In the genomic region with DNA sequence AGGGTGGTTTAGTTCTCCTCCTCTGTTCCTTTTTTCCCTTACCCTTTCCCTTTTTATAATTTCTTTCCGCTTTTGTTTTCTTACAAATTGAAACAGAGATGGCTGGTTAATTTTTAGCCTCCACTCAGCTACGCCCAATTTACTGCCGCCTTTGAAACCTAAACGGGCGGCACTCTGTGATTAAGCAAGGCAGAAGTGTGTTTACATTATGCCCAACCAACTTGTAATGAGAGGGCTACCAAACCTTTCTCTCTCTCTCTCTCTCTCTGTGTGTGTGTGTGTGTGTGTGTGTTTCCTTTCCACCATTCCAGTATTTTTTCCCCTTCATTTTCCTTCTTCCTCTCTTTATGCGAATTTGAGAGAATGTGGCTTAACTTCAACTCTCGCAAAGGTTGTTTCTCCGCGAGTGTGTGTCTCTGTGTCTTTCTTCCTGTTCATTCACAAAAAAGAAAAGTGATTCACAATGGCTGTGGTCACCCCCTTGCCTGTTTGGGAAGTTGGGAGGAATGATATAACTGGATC, we compare ENCODE assay signal across 1 cellular context.
TF ChIP-seq lines count a peak whose summit lies in the region.

No MANE protein-coding gene starts in this region.

TF ChIP-seq in HEK293, 187 proteins besides CTCF, POLR2A, EP300 and RAD21 (continued from another document and continues in another):
- TF ChIP-seq YY2 (tag by site-specific recombination; IDR thresholded peaks at IDR 0.05) (peak; percentile 81), ZNF155 (tag by site-specific recombination; IDR thresholded peaks at IDR 0.05) (no peak), ZNF114 (tag by site-specific recombination; IDR thresholded peaks at IDR 0.05) (no peak), ZNF785 (tag by site-specific recombination; IDR thresholded peaks at IDR 0.05) (peak; percentile 95), REPIN1 (tag by site-specific recombination; IDR thresholded peaks at IDR 0.05; ENCODE audit: low read depth) (0 out of 2 replicates have a peak, but pooled peaks have one; percentile 55), ZNF148 (tag by site-specific recombination; IDR thresholded peaks at IDR 0.05; ENCODE audit: borderline replicate concordance) (no peak), BCL11B (tag by site-specific recombination; IDR thresholded peaks at IDR 0.05; ENCODE audit: low read depth) (no peak), AEBP2 (tag by site-specific recombination; IDR thresholded peaks at IDR 0.05; ENCODE audit: borderline replicate concordance) (no peak), ZBTB8A (tag by site-specific recombination; IDR thresholded peaks at IDR 0.05) (peak; percentile 99), ZNF138 (tag by site-specific recombination; IDR thresholded peaks at IDR 0.05; ENCODE audit: borderline replicate concordance) (no peak), ZNF133 (tag by site-specific recombination; IDR thresholded peaks at IDR 0.05) (no peak; the same call in 1 of the 2 replicates), ZNF830 (tag by site-specific recombination; IDR thresholded peaks at IDR 0.05; ENCODE audit: low read depth) (no peak), INSM2 (tag by site-specific recombination; IDR thresholded peaks at IDR 0.05) (peak; percentile 82), ZEB2 (tag by site-specific recombination; IDR thresholded peaks at IDR 0.05) (peak; percentile 88), HIC1 (tag by site-specific recombination; IDR thresholded peaks at IDR 0.05) (no peak), SALL2 (tag by site-specific recombination; IDR thresholded peaks at IDR 0.05; ENCODE audit: borderline replicate concordance) (no peak), ZNF280D (tag by site-specific recombination; IDR thresholded peaks at IDR 0.05) (no peak), ZNF26 (tag by site-specific recombination; IDR thresholded peaks at IDR 0.05) (no peak)
- TF ChIP-seq, protein P1, sequence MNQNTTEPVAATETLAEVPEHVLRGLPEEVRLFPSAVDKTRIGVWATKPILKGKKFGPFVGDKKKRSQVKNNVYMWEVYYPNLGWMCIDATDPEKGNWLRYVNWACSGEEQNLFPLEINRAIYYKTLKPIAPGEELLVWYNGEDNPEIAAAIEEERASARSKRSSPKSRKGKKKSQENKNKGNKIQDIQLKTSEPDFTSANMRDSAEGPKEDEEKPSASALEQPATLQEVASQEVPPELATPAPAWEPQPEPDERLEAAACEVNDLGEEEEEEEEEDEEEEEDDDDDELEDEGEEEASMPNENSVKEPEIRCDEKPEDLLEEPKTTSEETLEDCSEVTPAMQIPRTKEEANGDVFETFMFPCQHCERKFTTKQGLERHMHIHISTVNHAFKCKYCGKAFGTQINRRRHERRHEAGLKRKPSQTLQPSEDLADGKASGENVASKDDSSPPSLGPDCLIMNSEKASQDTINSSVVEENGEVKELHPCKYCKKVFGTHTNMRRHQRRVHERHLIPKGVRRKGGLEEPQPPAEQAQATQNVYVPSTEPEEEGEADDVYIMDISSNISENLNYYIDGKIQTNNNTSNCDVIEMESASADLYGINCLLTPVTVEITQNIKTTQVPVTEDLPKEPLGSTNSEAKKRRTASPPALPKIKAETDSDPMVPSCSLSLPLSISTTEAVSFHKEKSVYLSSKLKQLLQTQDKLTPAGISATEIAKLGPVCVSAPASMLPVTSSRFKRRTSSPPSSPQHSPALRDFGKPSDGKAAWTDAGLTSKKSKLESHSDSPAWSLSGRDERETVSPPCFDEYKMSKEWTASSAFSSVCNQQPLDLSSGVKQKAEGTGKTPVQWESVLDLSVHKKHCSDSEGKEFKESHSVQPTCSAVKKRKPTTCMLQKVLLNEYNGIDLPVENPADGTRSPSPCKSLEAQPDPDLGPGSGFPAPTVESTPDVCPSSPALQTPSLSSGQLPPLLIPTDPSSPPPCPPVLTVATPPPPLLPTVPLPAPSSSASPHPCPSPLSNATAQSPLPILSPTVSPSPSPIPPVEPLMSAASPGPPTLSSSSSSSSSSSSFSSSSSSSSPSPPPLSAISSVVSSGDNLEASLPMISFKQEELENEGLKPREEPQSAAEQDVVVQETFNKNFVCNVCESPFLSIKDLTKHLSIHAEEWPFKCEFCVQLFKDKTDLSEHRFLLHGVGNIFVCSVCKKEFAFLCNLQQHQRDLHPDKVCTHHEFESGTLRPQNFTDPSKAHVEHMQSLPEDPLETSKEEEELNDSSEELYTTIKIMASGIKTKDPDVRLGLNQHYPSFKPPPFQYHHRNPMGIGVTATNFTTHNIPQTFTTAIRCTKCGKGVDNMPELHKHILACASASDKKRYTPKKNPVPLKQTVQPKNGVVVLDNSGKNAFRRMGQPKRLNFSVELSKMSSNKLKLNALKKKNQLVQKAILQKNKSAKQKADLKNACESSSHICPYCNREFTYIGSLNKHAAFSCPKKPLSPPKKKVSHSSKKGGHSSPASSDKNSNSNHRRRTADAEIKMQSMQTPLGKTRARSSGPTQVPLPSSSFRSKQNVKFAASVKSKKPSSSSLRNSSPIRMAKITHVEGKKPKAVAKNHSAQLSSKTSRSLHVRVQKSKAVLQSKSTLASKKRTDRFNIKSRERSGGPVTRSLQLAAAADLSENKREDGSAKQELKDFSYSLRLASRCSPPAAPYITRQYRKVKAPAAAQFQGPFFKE (tag by site-specific recombination; IDR thresholded peaks at IDR 0.05; ENCODE audit: borderline replicate concordance), result no peak
- TF ChIP-seq, protein P2, sequence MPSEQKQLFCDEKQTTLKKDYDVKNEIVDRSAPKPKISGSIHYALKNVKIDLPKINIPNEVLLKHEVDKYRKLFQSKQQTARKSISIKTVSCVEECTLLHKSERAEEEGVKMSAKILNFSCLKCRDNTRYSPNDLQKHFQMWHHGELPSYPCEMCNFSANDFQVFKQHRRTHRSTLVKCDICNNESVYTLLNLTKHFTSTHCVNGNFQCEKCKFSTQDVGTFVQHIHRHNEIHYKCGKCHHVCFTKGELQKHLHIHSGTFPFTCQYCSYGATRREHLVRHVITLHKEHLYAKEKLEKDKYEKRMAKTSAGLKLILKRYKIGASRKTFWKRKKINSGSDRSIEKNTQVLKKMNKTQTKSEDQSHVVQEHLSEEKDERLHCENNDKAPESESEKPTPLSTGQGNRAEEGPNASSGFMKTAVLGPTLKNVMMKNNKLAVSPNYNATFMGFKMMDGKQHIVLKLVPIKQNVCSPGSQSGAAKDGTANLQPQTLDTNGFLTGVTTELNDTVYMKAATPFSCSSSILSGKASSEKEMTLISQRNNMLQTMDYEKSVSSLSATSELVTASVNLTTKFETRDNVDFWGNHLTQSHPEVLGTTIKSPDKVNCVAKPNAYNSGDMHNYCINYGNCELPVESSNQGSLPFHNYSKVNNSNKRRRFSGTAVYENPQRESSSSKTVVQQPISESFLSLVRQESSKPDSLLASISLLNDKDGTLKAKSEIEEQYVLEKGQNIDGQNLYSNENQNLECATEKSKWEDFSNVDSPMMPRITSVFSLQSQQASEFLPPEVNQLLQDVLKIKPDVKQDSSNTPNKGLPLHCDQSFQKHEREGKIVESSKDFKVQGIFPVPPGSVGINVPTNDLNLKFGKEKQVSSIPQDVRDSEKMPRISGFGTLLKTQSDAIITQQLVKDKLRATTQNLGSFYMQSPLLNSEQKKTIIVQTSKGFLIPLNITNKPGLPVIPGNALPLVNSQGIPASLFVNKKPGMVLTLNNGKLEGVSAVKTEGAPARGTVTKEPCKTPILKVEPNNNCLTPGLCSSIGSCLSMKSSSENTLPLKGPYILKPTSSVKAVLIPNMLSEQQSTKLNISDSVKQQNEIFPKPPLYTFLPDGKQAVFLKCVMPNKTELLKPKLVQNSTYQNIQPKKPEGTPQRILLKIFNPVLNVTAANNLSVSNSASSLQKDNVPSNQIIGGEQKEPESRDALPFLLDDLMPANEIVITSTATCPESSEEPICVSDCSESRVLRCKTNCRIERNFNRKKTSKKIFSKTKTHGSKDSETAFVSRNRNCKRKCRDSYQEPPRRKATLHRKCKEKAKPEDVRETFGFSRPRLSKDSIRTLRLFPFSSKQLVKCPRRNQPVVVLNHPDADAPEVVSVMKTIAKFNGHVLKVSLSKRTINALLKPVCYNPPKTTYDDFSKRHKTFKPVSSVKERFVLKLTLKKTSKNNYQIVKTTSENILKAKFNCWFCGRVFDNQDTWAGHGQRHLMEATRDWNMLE (tag by site-specific recombination; conservative IDR thresholded peaks at IDR 0.05; ENCODE audit: low read depth), result 0 out of 2 replicates have a peak, but pooled peaks have one; percentile 33
